Comparison of ENCODE assay signal across 1 cellular context in genomic region chr12:54306925-54307731, GRCh38.
TF ChIP-seq lines count a peak whose summit lies in the region.

No MANE protein-coding gene starts in this region.

TF ChIP-seq in K562, 482 proteins besides CTCF, POLR2A, EP300 and RAD21 (continued from another document and continues in another):
- TF ChIP-seq RBM25 (IDR thresholded peaks at IDR 0.05; ENCODE audit: low read depth, low read length, severe bottlenecking): no peak
- TF ChIP-seq ARNT (IDR thresholded peaks at IDR 0.05): no peak
- no peak for TF ChIP-seq SIN3A (IDR thresholded peaks at IDR 0.05; ENCODE audit: borderline replicate concordance in 2 of 2, control insufficient read depth in 1 of 2, low read depth in 2 of 2, low read length in 2 of 2)
- no peak for TF ChIP-seq ZNF655 (CRISPR knock-in tag; IDR thresholded peaks at IDR 0.05)
- TF ChIP-seq SRSF3 (IDR thresholded peaks at IDR 0.05; ENCODE audit: insufficient read depth, low read length): no peak
- TF ChIP-seq FOXA1 (IDR thresholded peaks at IDR 0.05; ENCODE audit: borderline replicate concordance): no peak
- TF ChIP-seq FOXA3 (CRISPR knock-in tag; conservative IDR thresholded peaks at IDR 0.05 in 1 of 2, IDR thresholded peaks at IDR 0.05 in 1 of 2): no peak
- TF ChIP-seq ZC3H8 (IDR thresholded peaks at IDR 0.05): no peak
- TF ChIP-seq HSF4 (CRISPR knock-in tag; IDR thresholded peaks at IDR 0.05; ENCODE audit: borderline replicate concordance): no peak
- TF ChIP-seq ELF2 (CRISPR knock-in tag; IDR thresholded peaks at IDR 0.05): no peak
- TF ChIP-seq STAT6 (CRISPR knock-in tag; IDR thresholded peaks at IDR 0.05): 0 out of 2 replicates have a peak, but pooled peaks have one; percentile 22
- TF ChIP-seq ZFP30 (CRISPR knock-in tag; IDR thresholded peaks at IDR 0.05; ENCODE audit: borderline replicate concordance): no peak
- TF ChIP-seq MAZ (CRISPR knock-in tag; conservative IDR thresholded peaks at IDR 0.05 in 1 of 2, IDR thresholded peaks at IDR 0.05 in 1 of 2): peak in 1 of 2 experiments; percentile 86; a peak in 3 of 4 replicates
- TF ChIP-seq RBM34 (IDR thresholded peaks at IDR 0.05; ENCODE audit: borderline replicate concordance, insufficient read depth, low read length): no peak
- TF ChIP-seq SRSF1 (IDR thresholded peaks at IDR 0.05; ENCODE audit: low read depth, low read length): no peak
- TF ChIP-seq NCOA2 (IDR thresholded peaks at IDR 0.05; ENCODE audit: partially characterized antibody in 2 of 2): no peak
- no peak for TF ChIP-seq ZFP1 (CRISPR knock-in tag; IDR thresholded peaks at IDR 0.05)
- TF ChIP-seq HDAC1 (IDR thresholded peaks at IDR 0.05): peak in 1 of 2 experiments; percentile 53; a peak in 2 of 4 replicates
- peak; percentile 63 for TF ChIP-seq TCF3 (CRISPR knock-in tag; IDR thresholded peaks at IDR 0.05)
- TF ChIP-seq SRF (CRISPR knock-in tag; IDR thresholded peaks at IDR 0.05): peak in 1 of 2 experiments; percentile 27; a peak in 1 of 4 replicates
- no peak for TF ChIP-seq SNRNP70 (optimal IDR thresholded peaks at IDR 0.05; ENCODE audit: low read depth, low read length)
- TF ChIP-seq ZNF717 (CRISPR knock-in tag; IDR thresholded peaks at IDR 0.05): no peak
- no peak for TF ChIP-seq MEF2A (IDR thresholded peaks at IDR 0.05; ENCODE audit: control insufficient read depth, low read depth, low read length)
- TF ChIP-seq GTF2A2 (tag; IDR thresholded peaks at IDR 0.05): no peak
- TF ChIP-seq CGGBP1 (CRISPR knock-in tag; IDR thresholded peaks at IDR 0.05): no peak
- TF ChIP-seq SLC30A9 (CRISPR knock-in tag; IDR thresholded peaks at IDR 0.05): no peak
- TF ChIP-seq SUPT5H (IDR thresholded peaks at IDR 0.05): peak; percentile 51
- no peak for TF ChIP-seq SP2 (IDR thresholded peaks at IDR 0.05; ENCODE audit: extremely low read depth, low read depth, low read length, poor library complexity, severe bottlenecking)
- TF ChIP-seq KDM1A (IDR thresholded peaks at IDR 0.05): 0 out of 4 replicates have a peak, but pooled peaks of 1 of the 2 experiments have one; percentile 22
- no peak for TF ChIP-seq SMARCA5 (IDR thresholded peaks at IDR 0.05)
- no peak for TF ChIP-seq KLF13 (tag; IDR thresholded peaks at IDR 0.05; ENCODE audit: borderline replicate concordance, low read depth)
- TF ChIP-seq ZNF3 (CRISPR knock-in tag; IDR thresholded peaks at IDR 0.05): no peak
- TF ChIP-seq PHB (CRISPR knock-in tag; IDR thresholded peaks at IDR 0.05): no peak
- no peak for TF ChIP-seq ARID4B (CRISPR knock-in tag; IDR thresholded peaks at IDR 0.05)
- no peak for TF ChIP-seq HIVEP1 (CRISPR knock-in tag; IDR thresholded peaks at IDR 0.05)
- TF ChIP-seq RERE (CRISPR knock-in tag; IDR thresholded peaks at IDR 0.05; ENCODE audit: borderline replicate concordance): no peak
- no peak for TF ChIP-seq CAMTA2 (CRISPR knock-in tag; conservative IDR thresholded peaks at IDR 0.05)
- no peak for TF ChIP-seq HNRNPH1 (optimal IDR thresholded peaks at IDR 0.05; ENCODE audit: low read depth, low read length)
- TF ChIP-seq RBM15 (IDR thresholded peaks at IDR 0.05; ENCODE audit: insufficient read depth, low read length): no peak
- no peak for TF ChIP-seq U2AF1 (optimal IDR thresholded peaks at IDR 0.05; ENCODE audit: low read depth, low read length)
- TF ChIP-seq ETV1 (tag; conservative IDR thresholded peaks at IDR 0.05; ENCODE audit: low read depth): no peak; the same call in 1 of the 2 replicates
- no peak for TF ChIP-seq ZSCAN32 (CRISPR knock-in tag; IDR thresholded peaks at IDR 0.05)
- no peak; the same call in 1 of the 2 replicates for TF ChIP-seq NFRKB (IDR thresholded peaks at IDR 0.05; ENCODE audit: low read depth)
- TF ChIP-seq NRF1 (conservative IDR thresholded peaks at IDR 0.05 in 1 of 2, IDR thresholded peaks at IDR 0.05 in 1 of 2): peak; percentile 61 to 62
- TF ChIP-seq ZNF707 (CRISPR knock-in tag; conservative IDR thresholded peaks at IDR 0.05): no peak
- no peak for TF ChIP-seq SMARCC2 (IDR thresholded peaks at IDR 0.05; ENCODE audit: low read depth)
- TF ChIP-seq HOXB6 (CRISPR knock-in tag; IDR thresholded peaks at IDR 0.05; ENCODE audit: borderline replicate concordance): no peak
- no peak for TF ChIP-seq SRSF9 (IDR thresholded peaks at IDR 0.05; ENCODE audit: borderline replicate concordance, low read depth, low read length)
- TF ChIP-seq YY1 (IDR thresholded peaks at IDR 0.05; ENCODE audit: borderline replicate concordance in 1 of 3, control insufficient read depth in 1 of 3, extremely low read depth in 1 of 3, insufficient read depth in 3 of 3, insufficient read length in 1 of 3, insufficient replicate concordance in 2 of 3, low read depth in 1 of 3, low read length in 2 of 3): peak in 1 of 3 experiments; percentile 11
- peak; percentile 87 for TF ChIP-seq ATF7 (IDR thresholded peaks at IDR 0.05)
- TF ChIP-seq PPARD (CRISPR knock-in tag; IDR thresholded peaks at IDR 0.05): no peak; the same call in 1 of the 2 replicates
- TF ChIP-seq HMG20B (CRISPR knock-in tag; IDR thresholded peaks at IDR 0.05): no peak
- TF ChIP-seq ZNF174 (CRISPR knock-in tag; IDR thresholded peaks at IDR 0.05): no peak
- TF ChIP-seq SIX5 (IDR thresholded peaks at IDR 0.05; ENCODE audit: borderline replicate concordance in 1 of 2, insufficient read depth in 1 of 2, low read depth in 1 of 2, low read length in 2 of 2): no peak
- no peak for TF ChIP-seq BCL6 (CRISPR knock-in tag; IDR thresholded peaks at IDR 0.05)
- no peak for TF ChIP-seq CCAR2 (IDR thresholded peaks at IDR 0.05; ENCODE audit: low read depth, low read length)
- TF ChIP-seq SNAPC5 (CRISPR knock-in tag; IDR thresholded peaks at IDR 0.05): no peak
- TF ChIP-seq ASH1L (IDR thresholded peaks at IDR 0.05; ENCODE audit: borderline replicate concordance, low read depth, partially characterized antibody): no peak
- TF ChIP-seq L3MBTL2 (IDR thresholded peaks at IDR 0.05): peak; percentile 53
- no peak for TF ChIP-seq ZNF589 (CRISPR knock-in tag; IDR thresholded peaks at IDR 0.05; ENCODE audit: low read depth)
- TF ChIP-seq NCOA6 (IDR thresholded peaks at IDR 0.05): no peak
- TF ChIP-seq ZC3H4 (CRISPR knock-in tag; IDR thresholded peaks at IDR 0.05; ENCODE audit: borderline replicate concordance): no peak
- TF ChIP-seq CBFA2T2 (conservative IDR thresholded peaks at IDR 0.05): no peak
- no peak for TF ChIP-seq NCOA1 (IDR thresholded peaks at IDR 0.05; ENCODE audit: low read depth)
- no peak for TF ChIP-seq SIRT6 (IDR thresholded peaks at IDR 0.05; ENCODE audit: low read depth, low read length)
- peak; percentile 82 for TF ChIP-seq MYNN (IDR thresholded peaks at IDR 0.05)
- no peak for TF ChIP-seq MYNN (CRISPR knock-in tag; IDR thresholded peaks at IDR 0.05)
- no peak for TF ChIP-seq ZNF76 (CRISPR knock-in tag; IDR thresholded peaks at IDR 0.05; ENCODE audit: borderline replicate concordance)
- 0 out of 2 replicates have a peak, but pooled peaks have one; percentile 19 for TF ChIP-seq CHD2 (IDR thresholded peaks at IDR 0.05; ENCODE audit: low read depth, low read length)
- peak; percentile 42; the same call in 1 of the 2 replicates for TF ChIP-seq TOE1 (IDR thresholded peaks at IDR 0.05; ENCODE audit: borderline replicate concordance)
- no peak for TF ChIP-seq TOE1 (CRISPR knock-in tag; IDR thresholded peaks at IDR 0.05; ENCODE audit: borderline replicate concordance, low read depth)
